ENCODE assay signal across 11 cellular contexts in the genomic region with DNA sequence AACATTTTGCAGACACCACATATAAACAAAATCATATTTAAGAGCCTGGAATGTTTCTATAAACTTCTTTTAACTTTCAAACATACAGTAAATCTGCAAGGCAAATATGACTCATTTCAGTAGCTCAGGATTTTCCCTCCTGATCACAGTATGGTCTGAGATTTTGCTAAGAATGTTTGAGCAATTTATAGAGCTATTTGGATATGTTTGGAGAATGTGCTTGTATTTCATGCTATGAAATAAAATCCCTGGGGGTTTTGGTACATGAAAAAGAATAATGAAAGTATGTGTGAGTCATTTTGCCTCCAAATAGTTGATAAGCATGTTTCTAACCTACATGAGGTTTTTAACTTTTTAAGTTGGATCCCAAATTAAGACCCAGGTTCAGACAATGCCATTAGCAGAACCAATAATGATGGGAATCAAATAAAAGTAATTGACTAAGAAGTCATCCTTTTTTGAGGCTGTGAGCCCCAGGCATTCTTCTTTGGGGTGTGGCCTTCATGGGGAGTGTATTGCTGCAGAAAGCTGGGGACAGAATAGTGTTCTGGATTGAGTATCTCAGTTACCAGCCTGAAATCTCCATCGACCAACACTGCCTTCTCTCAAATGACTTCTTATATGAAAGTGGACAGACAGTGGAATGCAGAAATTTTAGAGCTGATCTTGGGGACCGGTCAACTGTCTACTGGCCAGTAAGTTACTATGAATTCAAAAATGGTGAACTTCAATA.
DNase-seq lines count a peak whose midpoint lies in the region; ATAC-seq and TF ChIP-seq lines count a peak whose summit lies in the region.
"Had no signal": no experiment of that assay in that cellular context is flagged by ENCODE, and none has a peak within 500 bp of the region (broad histone marks: within the 10 kb centered on the region; RNA-seq: fewer than 3 reads in every experiment).

No MANE protein-coding gene starts in this region.

- no peaks in the 10 kb centered on the region; the same call in 2 of the 3 replicates for H3K9me3 Mint-ChIP-seq in GM23338

- H3K27me3 Mint-ChIP-seq in GM23338 (ENCODE audit: insufficient read depth, low read depth, poor library complexity): no peaks in the 10 kb centered on the region
- H3K27me3 Mint-ChIP-seq: activated naive CD8-positive, alpha-beta T cell treated with anti-CD3 and anti-CD28 coated beads, Interleukin-2, amount 10 ng/mL, durations not matched to agents 7 days and 5 days had no signal

- H3K9me2 ChIP-seq in hepatocyte (replicated peaks; ENCODE audit: insufficient read depth): no peaks in the 10 kb centered on the region
- no peaks in the 10 kb centered on the region for H3K9me2 ChIP-seq in GM23338 (ENCODE audit: insufficient read depth)

- peaks cover 66% of the 10 kb centered on the region for H3K79me2 ChIP-seq in hepatocyte
- H3K79me2 ChIP-seq in GM23338 (replicated peaks; ENCODE audit: insufficient read depth): peaks cover 20% of the 10 kb centered on the region; the same call in 1 of the 2 replicates

- no peaks in the 10 kb centered on the region for H3K9me3 ChIP-seq in hepatocyte (ENCODE audit: low read depth)
- H3K9me3 ChIP-seq: tibial nerve had no signal

- H3K36me3 ChIP-seq in hepatocyte (replicated peaks; ENCODE audit: insufficient read depth, low read depth) (no peaks in the 10 kb centered on the region), GM23338 (ENCODE audit: insufficient read depth) (no peaks in the 10 kb centered on the region)

- no peak overlapping the region for H3K27ac Mint-ChIP-seq in GM23338
- H3K27ac Mint-ChIP-seq: activated naive CD8-positive, alpha-beta T cell treated with anti-CD3 and anti-CD28 coated beads, Interleukin-2, amount 10 ng/mL, durations not matched to agents 7 days and 5 days had no signal

- peak; percentile 77 for DNase-seq in AG04449 (ENCODE audit: low read depth, low spot score)
- DNase-seq in RWPE1 (ENCODE audit: low spot score): peak; percentile 30
- DNase-seq in hepatocyte (ENCODE audit: low spot score): peak; percentile 46
- no peak for DNase-seq in SW480 (ENCODE audit: low spot score)
- DNase-seq in substantia nigra (lab: John Stamatoyannopoulos, UW): no peak
- no peak for DNase-seq in GM23338 (ENCODE audit: low spot score)
- DNase-seq: activated naive CD8-positive, alpha-beta T cell treated with anti-CD3 and anti-CD28 coated beads, Interleukin-2, amount 10 ng/mL, durations not matched to agents 7 days and 5 days; retina had no signal

- H3K4me2 ChIP-seq in hepatocyte (peak overlapping the region; percentile 54), GM23338 (no peak overlapping the region)

- H3K27me3 ChIP-seq in hepatocyte (no peaks in the 10 kb centered on the region), GM23338 (ENCODE audit: insufficient read depth) (no peaks in the 10 kb centered on the region)
- H3K27me3 ChIP-seq: tibial nerve had no signal

- H3K4me1 ChIP-seq in hepatocyte (ENCODE audit: insufficient read depth): peaks cover 23% of the 10 kb centered on the region
- H3K4me1 ChIP-seq in GM23338 (ENCODE audit: insufficient read depth): no peaks in the 10 kb centered on the region

- POLR2A ChIA-PET in AG04449 (lab: Yijun Ruan, JAX): interaction anchor here (0.6 to 0.8 kb wide), 3 partner anchors 168 to 260 kb away, joined by 3 read pairs; no protein-coding TSS in a partner anchor
- POLR2A ChIA-PET in RWPE1 (lab: Yijun Ruan, JAX; ENCODE audit: low non-redundant PET): no interaction called here

- CTCF ChIA-PET in AG04449 (lab: Yijun Ruan, JAX): no interaction called here
- CTCF ChIA-PET in RWPE1 (lab: Yijun Ruan, JAX): no interaction called here

- H2AFZ ChIP-seq in hepatocyte: no peak overlapping the region
- no peak overlapping the region for H2AFZ ChIP-seq in GM23338

- peaks cover 2% of the 10 kb centered on the region; the same call in 1 of the 3 replicates for H3K4me1 Mint-ChIP-seq in GM23338
- H3K4me1 Mint-ChIP-seq: activated naive CD8-positive, alpha-beta T cell treated with anti-CD3 and anti-CD28 coated beads, Interleukin-2, amount 10 ng/mL, durations not matched to agents 7 days and 5 days had no signal

- WGBS in hepatocyte (ENCODE audit: low lambda C conversion rate, missing lambda C conversion rate): 66% methylated on average over 2 of the region's 2 CpGs

- no peaks in the 10 kb centered on the region for H3F3A ChIP-seq in GM23338 (replicated peaks; ENCODE audit: low read depth)

- H3K4me3 ChIP-seq in AG04449 (ENCODE audit: low read depth, low read length) (no peak overlapping the region), hepatocyte (no peak overlapping the region), GM23338 (no peak overlapping the region)
- H3K4me3 ChIP-seq: tibial nerve had no signal

- no peak overlapping the region for H3K4me3 Mint-ChIP-seq in GM23338
- H3K4me3 Mint-ChIP-seq: activated naive CD8-positive, alpha-beta T cell treated with anti-CD3 and anti-CD28 coated beads, Interleukin-2, amount 10 ng/mL, durations not matched to agents 7 days and 5 days had no signal

- TF ChIP-seq CTCF in AG04449 (IDR thresholded peaks at IDR 0.05; ENCODE audit: insufficient read depth, low read length, missing control alignments) (no peak), RWPE1 (conservative IDR thresholded peaks at IDR 0.05; ENCODE audit: low read depth) (no peak), hepatocyte (IDR thresholded peaks at IDR 0.05; ENCODE audit: poor library complexity) (no peak), GM23338 (conservative IDR thresholded peaks at IDR 0.05; ENCODE audit: low read depth in 2 of 2) (no peak)

- ATAC-seq in GM21447 (IDR thresholded peaks at IDR 0.05; ENCODE audit: unreplicated experiment) (peak; percentile 68), GM23338 (no peak), HG03439 (IDR thresholded peaks at IDR 0.05; ENCODE audit: unreplicated experiment) (no peak)

- H3K27ac ChIP-seq in RWPE1: no peak overlapping the region
- peak overlapping the region; percentile 70 for H3K27ac ChIP-seq in hepatocyte
- no peak overlapping the region for H3K27ac ChIP-seq in substantia nigra (ENCODE audit: low read depth, low read length, poor library complexity, severe bottlenecking)
- H3K27ac ChIP-seq in GM23338 (ENCODE audit: low read depth): no peak overlapping the region

- H4K20me1 ChIP-seq in hepatocyte (ENCODE audit: insufficient read depth, poor library complexity, severe bottlenecking) (no peaks in the 10 kb centered on the region), GM23338 (replicated peaks; ENCODE audit: insufficient read depth) (0 out of 2 replicates have a peak, but pooled peaks cover 6% of the 10 kb centered on the region)

- H3K36me3 Mint-ChIP-seq in GM23338 (ENCODE audit: low read depth): peaks cover 5% of the 10 kb centered on the region; the same call in 1 of the 3 replicates
- H3K36me3 Mint-ChIP-seq: activated naive CD8-positive, alpha-beta T cell treated with anti-CD3 and anti-CD28 coated beads, Interleukin-2, amount 10 ng/mL, durations not matched to agents 7 days and 5 days had no signal

TF ChIP-seq in GM23338, 12 proteins besides CTCF, POLR2A, EP300 and RAD21:
- TF ChIP-seq ETS1 (IDR thresholded peaks at IDR 0.05): no peak

Comparison
In these comparisons a context has a peak if more than half of its experiments do, and no peak if none do; other contexts are left out.
1. DNase-seq: peak in AG04449 (single experiment), RWPE1 (single experiment) and hepatocyte (single experiment); none in SW480 (single experiment), substantia nigra (0 of 49) and GM23338 (single experiment).